In genomic region chr19:38478273-38478971, GRCh38 we compare ENCODE assay signal across 9 cellular contexts. TPM values are rescaled to one million over a fixed set of nuclear protein-coding genes. Genes with fewer than 3 reads are reported as not detected.
DNase-seq lines count a peak whose midpoint lies in the region; ATAC-seq, FAIRE-seq and TF ChIP-seq lines count a peak whose summit lies in the region.
"Had no signal": no experiment of that assay in that cellular context is flagged by ENCODE, and none has a peak within 500 bp of the region (broad histone marks: within the 10 kb centered on the region; RNA-seq: fewer than 3 reads in every experiment).

No MANE protein-coding gene starts in this region.

- no peak overlapping the region for H3K27ac ChIP-seq in keratinocyte (ENCODE audit: control insufficient read depth, insufficient read depth, low read length)
- H3K27ac ChIP-seq: prostate gland, VCaP had no signal

- no peak overlapping the region for H3K4me2 ChIP-seq in keratinocyte (ENCODE audit: control insufficient read depth, extremely low read depth, insufficient read depth, low read depth, low read length)

- dilution Hi-C loops in keratinocyte (cut with MboI; ENCODE audit: extremely low pct_ligation_motif_present, low sequenced_read_pairs): no loop called here

- no peak overlapping the region for H2AFZ ChIP-seq in keratinocyte (ENCODE audit: control insufficient read depth, low read length)

- no peak overlapping the region for H3K4me3 ChIP-seq in keratinocyte (ENCODE audit: control insufficient read depth in 2 of 3, extremely low read depth in 1 of 3, insufficient read depth in 2 of 3, low read depth in 1 of 3, low read length in 3 of 3)
- H3K4me3 ChIP-seq: prostate gland had no signal

- FAIRE-seq in HTR-8/SVneo (lab: Jason Lieb, UNC) (no peak), keratinocyte (lab: Jason Lieb, UNC) (no peak)

- peak; percentile 6 to 13 (median 9) for TF ChIP-seq CTCF in keratinocyte (optimal IDR thresholded peaks at IDR 0.05 in 1 of 3, IDR thresholded peaks at IDR 0.05 in 1 of 3, conservative IDR thresholded peaks at IDR 0.05 in 1 of 3; ENCODE audit: extremely low read depth in 1 of 3, insufficient read depth in 2 of 3, low read length in 3 of 3)

- H3K4me1 ChIP-seq in keratinocyte (ENCODE audit: control insufficient read depth, extremely low read depth, insufficient read depth, low read length): no peaks in the 10 kb centered on the region
- H3K4me1 ChIP-seq: prostate gland had no signal

- H3K9me3 ChIP-seq in keratinocyte (ENCODE audit: control insufficient read depth, low read depth, low read length): no peaks in the 10 kb centered on the region
- H3K9me3 ChIP-seq: prostate gland had no signal

- H4K20me1 ChIP-seq in keratinocyte (ENCODE audit: control insufficient read depth, extremely low read depth, insufficient read depth, low read length): no peaks in the 10 kb centered on the region

- H3K9ac ChIP-seq in keratinocyte (ENCODE audit: control insufficient read depth, extremely low read depth, insufficient read depth, low read length): no peak overlapping the region

- H3K36me3 ChIP-seq in keratinocyte (ENCODE audit: control insufficient read depth in 2 of 2, extremely low read depth in 1 of 2, insufficient read depth in 2 of 2, low read length in 2 of 2): no peaks in the 10 kb centered on the region
- H3K36me3 ChIP-seq: prostate gland had no signal

- no peaks in the 10 kb centered on the region for H3K79me2 ChIP-seq in keratinocyte (ENCODE audit: control insufficient read depth, insufficient read depth, low read length)

- ATAC-seq in HG03045 (IDR thresholded peaks at IDR 0.05; ENCODE audit: unreplicated experiment): no peak
- ATAC-seq in GM21737 (IDR thresholded peaks at IDR 0.05; ENCODE audit: unreplicated experiment): no peak

- DNase-seq in ELF-1 (ENCODE audit: low read depth, low spot score) (peak; percentile 75), HTR-8/SVneo (ENCODE audit: insufficient read length, low spot score) (peak; percentile 65), RPMI8226 (peak; percentile 23), keratinocyte (ENCODE audit: low read depth, low spot score) (no peak), activated gamma-delta T cell treated with Interleukin-2 at 50 U/mL for 16 hours (no peak)

- no peaks in the 10 kb centered on the region for H3K27me3 ChIP-seq in keratinocyte (ENCODE audit: control insufficient read depth, extremely low read depth, insufficient read depth, low read length)

- H3K9me1 ChIP-seq in keratinocyte (ENCODE audit: control insufficient read depth, extremely low read depth, insufficient read depth, low read length): no peaks in the 10 kb centered on the region

RNA-seq across cellular contexts. Expression of gene RYR1, which starts 44.9 kb away (rescaled TPM):
- 0.32 to 0.75 TPM (median 0.41 TPM) in 3 replicates for polyA plus RNA-seq in keratinocyte
- 1.8 TPM for polyA plus RNA-seq in keratinocyte (2011; ENCODE audit: low read depth)
- 0.09 and 0.48 TPM in 2 replicates for polyA plus RNA-seq in keratinocyte (2011; cell fraction: cytosol; rRNA removed)
- 1.3 and 1.6 TPM in 2 replicates for polyA plus RNA-seq in keratinocyte (2011; cell fraction: nucleus; rRNA removed)
- polyA plus RNA-seq in keratinocyte (2012; ENCODE audit: low replicate concordance): 0.99 and 3.5 TPM in 2 replicates
- polyA minus RNA-seq in keratinocyte: 0.10 to 1.2 TPM (median 0.30 TPM) in 3 replicates
- 0.19 TPM for polyA minus RNA-seq in keratinocyte (2011; cell fraction: cytosol; rRNA and poly(A)+ RNA removed)
- 0.11 and 0.16 TPM in 2 replicates for polyA minus RNA-seq in keratinocyte (2011; cell fraction: nucleus; rRNA and poly(A)+ RNA removed)

RNA-seq across cellular contexts. Expression of gene RASGRP4, which starts 52.4 kb away (rescaled TPM):
- polyA plus RNA-seq in keratinocyte: not detected in 3 replicates
- polyA plus RNA-seq in keratinocyte (2011; ENCODE audit: low read depth): not detected
- not detected in 2 replicates for polyA plus RNA-seq in keratinocyte (2011; cell fraction: cytosol; rRNA removed)
- polyA plus RNA-seq in keratinocyte (2011; cell fraction: nucleus; rRNA removed): not detected in 2 replicates
- polyA plus RNA-seq in keratinocyte (2012; ENCODE audit: low replicate concordance): 0.17 TPM in 1 of 2 replicates, not detected in the other
- polyA minus RNA-seq in keratinocyte: not detected in 3 replicates
- not detected for polyA minus RNA-seq in keratinocyte (2011; cell fraction: cytosol; rRNA and poly(A)+ RNA removed)
- not detected in 2 replicates for polyA minus RNA-seq in keratinocyte (2011; cell fraction: nucleus; rRNA and poly(A)+ RNA removed)

Comparison
In these comparisons a context has a peak if more than half of its experiments do, and no peak if none do; other contexts are left out.
1. DNase-seq: peak in ELF-1 (single experiment), HTR-8/SVneo (single experiment) and RPMI8226 (single experiment); none in keratinocyte (single experiment) and activated gamma-delta T cell treated with Interleukin-2 at 50 U/mL for 16 hours (single experiment).